In the genomic region with DNA sequence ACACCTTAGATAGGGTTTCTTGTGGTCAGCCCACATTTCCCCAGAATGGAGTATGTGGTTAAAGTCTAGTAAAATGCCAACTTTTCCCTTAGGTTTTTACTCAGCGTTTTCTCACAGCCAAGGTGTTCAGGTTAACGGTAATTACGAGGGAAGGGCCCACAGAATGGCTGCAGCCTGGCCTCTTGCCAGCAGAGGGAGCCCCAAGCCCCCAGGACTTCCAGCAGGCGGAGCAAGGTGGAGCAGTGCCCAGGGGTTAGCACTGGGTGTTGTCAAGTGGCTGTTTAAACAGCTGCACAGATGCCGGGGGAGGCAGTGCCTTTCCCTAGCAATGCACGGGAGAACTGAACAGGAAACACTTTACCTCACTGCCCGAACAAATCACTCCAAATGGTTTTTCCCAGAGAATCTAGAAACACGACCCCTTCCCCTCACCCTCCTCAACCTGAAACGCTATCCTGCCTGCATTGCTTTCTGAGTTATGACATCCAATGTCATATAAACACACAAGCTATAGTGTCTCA, we compare ENCODE assay signal across 1 cellular context.
TF ChIP-seq lines count a peak whose summit lies in the region.

No MANE protein-coding gene starts in this region.

TF ChIP-seq in Ishikawa, 13 proteins besides CTCF, POLR2A, EP300 and RAD21 (continued from another document):
- TF ChIP-seq REST (IDR thresholded peaks at IDR 0.05; ENCODE audit: low read depth) (no peak), EGR1 (IDR thresholded peaks at IDR 0.05) (no peak), TCF12 (IDR thresholded peaks at IDR 0.05; ENCODE audit: low read depth) (no peak), TAF1 (IDR thresholded peaks at IDR 0.05; ENCODE audit: low read depth) (no peak)
- TF ChIP-seq, protein P1, sequence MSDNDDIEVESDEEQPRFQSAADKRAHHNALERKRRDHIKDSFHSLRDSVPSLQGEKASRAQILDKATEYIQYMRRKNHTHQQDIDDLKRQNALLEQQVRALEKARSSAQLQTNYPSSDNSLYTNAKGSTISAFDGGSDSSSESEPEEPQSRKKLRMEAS (IDR thresholded peaks at IDR 0.05) = no peak
